Comparison of ENCODE assay signal across 18 cellular contexts in genomic region chr12:1466481-1467260, GRCh38.
DNase-seq lines count a peak whose midpoint lies in the region; ATAC-seq and TF ChIP-seq lines count a peak whose summit lies in the region.
"Had no signal": no experiment of that assay in that cellular context is flagged by ENCODE, and none has a peak within 500 bp of the region (broad histone marks: within the 10 kb centered on the region; RNA-seq: fewer than 3 reads in every experiment).

No MANE protein-coding gene starts in this region.

- H3K79me2 ChIP-seq in neural progenitor cell (ENCODE audit: low read depth), result no peaks in the 10 kb centered on the region

- no peaks in the 10 kb centered on the region for H3K27me3 ChIP-seq in Caco-2 (replicated peaks; ENCODE audit: control insufficient read depth, insufficient read depth, low read length)
- H3K27me3 ChIP-seq in neural progenitor cell, result no peaks in the 10 kb centered on the region
- H3K27me3 ChIP-seq: BLaER1 had no signal

- no TSS peak for BruUV-seq in Caco-2 (replicated peaks; lab: Mats Ljungman, UMichigan)

- H3K4me1 Mint-ChIP-seq in Caco-2 (ENCODE audit: low read depth, unreplicated experiment) (peaks cover 23% of the 10 kb centered on the region), neural progenitor cell (peaks cover 27% of the 10 kb centered on the region)
- H3K4me1 Mint-ChIP-seq in stimulated activated memory B cell treated with anti-CD40 and anti-IgM and Interleukin-4, amounts not matched to agents 10 μg/mL and 1 μg/mL and 100 μg/mL, for 72 hours, result peaks cover 7% of the 10 kb centered on the region

- no peak overlapping the region for H3K4me2 ChIP-seq in neural progenitor cell
- H3K4me2 ChIP-seq: GM23338 had no signal

- peaks cover 10% of the 10 kb centered on the region; the same call in 1 of the 2 replicates for H3K4me1 ChIP-seq in Caco-2
- peaks cover 21% of the 10 kb centered on the region for H3K4me1 ChIP-seq in neural progenitor cell

- no peak for TF ChIP-seq CTCF in Caco-2 (IDR thresholded peaks at IDR 0.05; ENCODE audit: insufficient read depth in 1 of 2, low read depth in 1 of 2, low read length in 1 of 2, severe bottlenecking in 1 of 2, unreplicated experiment in 1 of 2)
- TF ChIP-seq CTCF in neural progenitor cell (IDR thresholded peaks at IDR 0.05), result no peak

- no peaks in the 10 kb centered on the region for H3F3A ChIP-seq in neural progenitor cell (ENCODE audit: low read depth)

- no peak overlapping the region for H3K27ac ChIP-seq in neural progenitor cell
- H3K27ac ChIP-seq: BLaER1 had no signal

- H3K9me3 ChIP-seq in Caco-2 (no peaks in the 10 kb centered on the region), neural progenitor cell (ENCODE audit: low read depth) (peaks cover 8% of the 10 kb centered on the region)
- H3K9me3 ChIP-seq: BLaER1 had no signal

- H3K4me3 ChIP-seq in Caco-2 (ENCODE audit: low read depth, low read length) (no peak overlapping the region), neural progenitor cell (no peak overlapping the region)
- H3K4me3 ChIP-seq: BLaER1, GM12878, GM23338 had no signal

- CTCF ChIA-PET in Caco-2 (lab: Charles Lee), result no interaction called here

- H3K4me3 Mint-ChIP-seq in Caco-2 (ENCODE audit: unreplicated experiment) (peak overlapping the region; percentile 27), neural progenitor cell (no peak overlapping the region)
- no peak overlapping the region for H3K4me3 Mint-ChIP-seq in stimulated activated memory B cell treated with anti-CD40 and anti-IgM and Interleukin-4, amounts not matched to agents 10 μg/mL and 1 μg/mL and 100 μg/mL, for 72 hours
- H3K4me3 Mint-ChIP-seq: CD8-positive, alpha-beta memory T cell; GM23338; H9; HFFc6; IgD-negative memory B cell had no signal

- H4K20me1 ChIP-seq in neural progenitor cell (ENCODE audit: low read depth), result no peaks in the 10 kb centered on the region
- H4K20me1 ChIP-seq: BLaER1 had no signal

- H3K27ac Mint-ChIP-seq in Caco-2 (ENCODE audit: unreplicated experiment), result peak overlapping the region; percentile 34
- H3K27ac Mint-ChIP-seq in neural progenitor cell, result peak overlapping the region; percentile 18
- H3K27ac Mint-ChIP-seq in stimulated activated memory B cell treated with anti-CD40 and anti-IgM and Interleukin-4, amounts not matched to agents 10 μg/mL and 1 μg/mL and 100 μg/mL, for 72 hours, result no peak overlapping the region
- H3K27ac Mint-ChIP-seq: CD8-positive, alpha-beta memory T cell; GM23338; HFFc6; IgD-negative memory B cell had no signal

- intact Hi-C loops in Caco-2 (cut with micrococcal nuclease; ENCODE audit: unreplicated experiment), result no loop called here

- ATAC-seq in GM19023 (IDR thresholded peaks at IDR 0.05; ENCODE audit: unreplicated experiment), result no peak
- ATAC-seq in GM21576 (IDR thresholded peaks at IDR 0.05; ENCODE audit: unreplicated experiment), result no peak
- ATAC-seq in stimulated activated memory B cell treated with anti-CD40 and anti-IgM and Interleukin-4, amounts not matched to agents 10 μg/mL and 1 μg/mL and 100 μg/mL, for 72 hours, result no peak
- ATAC-seq: GM12878, GM23338 had no signal

- DNase-seq in Caco-2, result peak; percentile 45 to 46
- peak; percentile 45 for DNase-seq in HuH-7 (ENCODE audit: low spot score)
- peak; percentile 16 for DNase-seq in amniotic epithelial cell (ENCODE audit: low read depth)
- no peak for DNase-seq in neural progenitor cell (ENCODE audit: low spot score)
- no peak for DNase-seq in NCI-H2171 (lab: John Stamatoyannopoulos, UW)
- DNase-seq: 8988T; AML-193; CD8-positive, alpha-beta memory T cell; DMS53; H9; HFFc6 had no signal

- H3K27me3 Mint-ChIP-seq in Caco-2 (ENCODE audit: insufficient read depth, unreplicated experiment) (no peaks in the 10 kb centered on the region), neural progenitor cell (ENCODE audit: insufficient read depth, low read depth) (peaks cover 7% of the 10 kb centered on the region)
- H3K27me3 Mint-ChIP-seq in stimulated activated memory B cell treated with anti-CD40 and anti-IgM and Interleukin-4, amounts not matched to agents 10 μg/mL and 1 μg/mL and 100 μg/mL, for 72 hours, result no peaks in the 10 kb centered on the region
- H3K27me3 Mint-ChIP-seq: CD8-positive, alpha-beta memory T cell; IgD-negative memory B cell had no signal

- no peak overlapping the region for H2AFZ ChIP-seq in neural progenitor cell (replicated peaks)
- H2AFZ ChIP-seq: GM23338 had no signal

- H3K36me3 ChIP-seq in Caco-2 (ENCODE audit: control insufficient read depth, insufficient read depth, low read length), result no peaks in the 10 kb centered on the region
- no peaks in the 10 kb centered on the region for H3K36me3 ChIP-seq in neural progenitor cell

- peaks cover 15% of the 10 kb centered on the region for H3K36me3 Mint-ChIP-seq in Caco-2 (ENCODE audit: insufficient read depth, unreplicated experiment)
- peaks cover 13% of the 10 kb centered on the region for H3K36me3 Mint-ChIP-seq in neural progenitor cell
- H3K36me3 Mint-ChIP-seq in stimulated activated memory B cell treated with anti-CD40 and anti-IgM and Interleukin-4, amounts not matched to agents 10 μg/mL and 1 μg/mL and 100 μg/mL, for 72 hours, result peaks cover 32% of the 10 kb centered on the region

- POLR2A ChIA-PET in Caco-2 (lab: Charles Lee), result interaction anchor here (0.6 kb wide), 1 partner anchor 62 kb away, joined by 4 read pairs; no protein-coding TSS in a partner anchor

- H3K9me3 Mint-ChIP-seq in Caco-2 (ENCODE audit: unreplicated experiment) (no peaks in the 10 kb centered on the region), neural progenitor cell (peaks cover 20% of the 10 kb centered on the region)
- H3K9me3 Mint-ChIP-seq in stimulated activated memory B cell treated with anti-CD40 and anti-IgM and Interleukin-4, amounts not matched to agents 10 μg/mL and 1 μg/mL and 100 μg/mL, for 72 hours, result no peaks in the 10 kb centered on the region
- H3K9me3 Mint-ChIP-seq: CD8-positive, alpha-beta memory T cell; HFFc6 had no signal

- H3K9ac ChIP-seq in neural progenitor cell, result no peak overlapping the region
- H3K9ac ChIP-seq: BLaER1 had no signal

Comparison
In these comparisons a context has a peak if more than half of its experiments do, and no peak if none do; other contexts are left out.
1. DNase-seq: peak in Caco-2 (2 of 2), HuH-7 (single experiment) and amniotic epithelial cell (single experiment); none in neural progenitor cell (single experiment) and NCI-H2171 (single experiment).